ENCODE assay signal across 1 cellular context in genomic region chr10:13039761-13040160, GRCh38.
TF ChIP-seq lines count a peak whose summit lies in the region.

No MANE protein-coding gene starts in this region.

TF ChIP-seq in SK-N-SH treated with all-trans-retinoic acid at 6 μM for 48 hours, 23 proteins besides CTCF, POLR2A, EP300 and RAD21:
- TF ChIP-seq, protein P1, sequence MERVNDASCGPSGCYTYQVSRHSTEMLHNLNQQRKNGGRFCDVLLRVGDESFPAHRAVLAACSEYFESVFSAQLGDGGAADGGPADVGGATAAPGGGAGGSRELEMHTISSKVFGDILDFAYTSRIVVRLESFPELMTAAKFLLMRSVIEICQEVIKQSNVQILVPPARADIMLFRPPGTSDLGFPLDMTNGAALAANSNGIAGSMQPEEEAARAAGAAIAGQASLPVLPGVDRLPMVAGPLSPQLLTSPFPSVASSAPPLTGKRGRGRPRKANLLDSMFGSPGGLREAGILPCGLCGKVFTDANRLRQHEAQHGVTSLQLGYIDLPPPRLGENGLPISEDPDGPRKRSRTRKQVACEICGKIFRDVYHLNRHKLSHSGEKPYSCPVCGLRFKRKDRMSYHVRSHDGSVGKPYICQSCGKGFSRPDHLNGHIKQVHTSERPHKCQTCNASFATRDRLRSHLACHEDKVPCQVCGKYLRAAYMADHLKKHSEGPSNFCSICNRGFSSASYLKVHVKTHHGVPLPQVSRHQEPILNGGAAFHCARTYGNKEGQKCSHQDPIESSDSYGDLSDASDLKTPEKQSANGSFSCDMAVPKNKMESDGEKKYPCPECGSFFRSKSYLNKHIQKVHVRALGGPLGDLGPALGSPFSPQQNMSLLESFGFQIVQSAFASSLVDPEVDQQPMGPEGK (CRISPR knock-in tag; IDR thresholded peaks at IDR 0.05; ENCODE audit: borderline replicate concordance): no peak
- TF ChIP-seq RARB (CRISPR knock-in tag; IDR thresholded peaks at IDR 0.05): no peak
- no peak for TF ChIP-seq PPARA (CRISPR knock-in tag; IDR thresholded peaks at IDR 0.05; ENCODE audit: borderline replicate concordance)
- no peak for TF ChIP-seq ZNF70 (CRISPR knock-in tag; IDR thresholded peaks at IDR 0.05)
- TF ChIP-seq ISL1 (CRISPR knock-in tag; IDR thresholded peaks at IDR 0.05): no peak
- TF ChIP-seq CSDC2 (CRISPR knock-in tag; IDR thresholded peaks at IDR 0.05): no peak
- TF ChIP-seq, protein P2, sequence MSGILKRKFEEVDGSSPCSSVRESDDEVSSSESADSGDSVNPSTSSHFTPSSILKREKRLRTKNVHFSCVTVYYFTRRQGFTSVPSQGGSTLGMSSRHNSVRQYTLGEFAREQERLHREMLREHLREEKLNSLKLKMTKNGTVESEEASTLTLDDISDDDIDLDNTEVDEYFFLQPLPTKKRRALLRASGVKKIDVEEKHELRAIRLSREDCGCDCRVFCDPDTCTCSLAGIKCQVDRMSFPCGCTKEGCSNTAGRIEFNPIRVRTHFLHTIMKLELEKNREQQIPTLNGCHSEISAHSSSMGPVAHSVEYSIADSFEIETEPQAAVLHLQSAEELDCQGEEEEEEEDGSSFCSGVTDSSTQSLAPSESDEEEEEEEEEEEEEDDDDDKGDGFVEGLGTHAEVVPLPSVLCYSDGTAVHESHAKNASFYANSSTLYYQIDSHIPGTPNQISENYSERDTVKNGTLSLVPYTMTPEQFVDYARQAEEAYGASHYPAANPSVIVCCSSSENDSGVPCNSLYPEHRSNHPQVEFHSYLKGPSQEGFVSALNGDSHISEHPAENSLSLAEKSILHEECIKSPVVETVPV (CRISPR knock-in tag; IDR thresholded peaks at IDR 0.05): no peak
- TF ChIP-seq POU6F1 (CRISPR knock-in tag; IDR thresholded peaks at IDR 0.05; ENCODE audit: borderline replicate concordance, low read depth): no peak
- TF ChIP-seq BACH2 (CRISPR knock-in tag; IDR thresholded peaks at IDR 0.05; ENCODE audit: borderline replicate concordance): no peak
- TF ChIP-seq ZFP30 (CRISPR knock-in tag; IDR thresholded peaks at IDR 0.05): no peak
- no peak for TF ChIP-seq ARNTL (CRISPR knock-in tag; IDR thresholded peaks at IDR 0.05; ENCODE audit: borderline replicate concordance, low read depth)
- no peak for TF ChIP-seq ZNF565 (CRISPR knock-in tag; conservative IDR thresholded peaks at IDR 0.05; ENCODE audit: low read depth)
- TF ChIP-seq ZC3H10 (CRISPR knock-in tag; IDR thresholded peaks at IDR 0.05): no peak
- TF ChIP-seq ZFP3 (CRISPR knock-in tag; IDR thresholded peaks at IDR 0.05): no peak
- no peak for TF ChIP-seq TCF4 (CRISPR knock-in tag; IDR thresholded peaks at IDR 0.05; ENCODE audit: borderline replicate concordance)
TF ChIP-seq in SK-N-SH treated with all-trans-retinoic acid at 6 μM for 48 hours: peak in this region for 0.
